10 cellular contexts compared by ENCODE assay signal in genomic region chr19:40831502-40832430, GRCh38. TPM values are rescaled to one million over a fixed set of nuclear protein-coding genes. Genes with fewer than 3 reads are reported as not detected.
A peak's percentile ranks its signal among the peaks of the same experiment; 100 is the strongest.
DNase-seq lines count a peak whose midpoint lies in the region; ATAC-seq and TF ChIP-seq lines count a peak whose summit lies in the region.
"Had no signal": no experiment of that assay in that cellular context is flagged by ENCODE, and none has a peak within 500 bp of the region (broad histone marks: within the 10 kb centered on the region; RNA-seq: fewer than 3 reads in every experiment).

No MANE protein-coding gene starts in this region.

- H3K79me2 ChIP-seq in Karpas-422 (ENCODE audit: low read length), result no peaks in the 10 kb centered on the region

- no peaks in the 10 kb centered on the region for H3K27me3 Mint-ChIP-seq in progenitor cell of endocrine pancreas

- H3K4me3 ChIP-seq in colonic mucosa, result no peak overlapping the region
- no peak overlapping the region for H3K4me3 ChIP-seq in Karpas-422 (ENCODE audit: low read length)
- H3K4me3 ChIP-seq: cardiac muscle cell had no signal

- peaks cover 5% of the 10 kb centered on the region for H3K4me1 ChIP-seq in colonic mucosa
- no peaks in the 10 kb centered on the region for H3K4me1 ChIP-seq in Karpas-422 (ENCODE audit: low read length)

- DNase-seq in GM03348 (ENCODE audit: low spot score), result peak; percentile 88
- DNase-seq in NCI-H2196 treated with DMSO at 0.1 percent for 48 hours (lab: John Stamatoyannopoulos, UW; ENCODE audit: unreplicated experiment), result peak; percentile 81
- DNase-seq in colonic mucosa, result peak; percentile 67
- DNase-seq in progenitor cell of endocrine pancreas (ENCODE audit: low spot score, unreplicated experiment), result no peak
- DNase-seq in activated naive CD4-positive, alpha-beta T cell (lab: John Stamatoyannopoulos, UW), result no peak
- DNase-seq in Karpas-422, result no peak
- DNase-seq: right cardiac atrium had no signal

- H3K36me3 Mint-ChIP-seq in progenitor cell of endocrine pancreas (ENCODE audit: insufficient read depth), result peaks cover 10% of the 10 kb centered on the region

- no peaks in the 10 kb centered on the region for H3K27me3 ChIP-seq in colonic mucosa
- no peaks in the 10 kb centered on the region for H3K27me3 ChIP-seq in Karpas-422 (ENCODE audit: low read length)
- H3K27me3 ChIP-seq: cardiac muscle cell had no signal

- H3K4me2 ChIP-seq in Karpas-422 (ENCODE audit: low read depth, low read length, poor library complexity, severe bottlenecking), result no peak overlapping the region

- peaks cover 6% of the 10 kb centered on the region for H3K4me1 Mint-ChIP-seq in progenitor cell of endocrine pancreas (ENCODE audit: low read depth)

- no peak overlapping the region for H2AFZ ChIP-seq in Karpas-422 (ENCODE audit: low read length)

- H3K4me3 Mint-ChIP-seq in progenitor cell of endocrine pancreas (ENCODE audit: low read depth), result no peak overlapping the region

- TF ChIP-seq CTCF in colonic mucosa (IDR thresholded peaks at IDR 0.05), result no peak
- no peak for TF ChIP-seq CTCF in progenitor cell of endocrine pancreas (IDR thresholded peaks at IDR 0.05; ENCODE audit: unreplicated experiment)

- no peak overlapping the region for H3K27ac ChIP-seq in colonic mucosa
- H3K27ac ChIP-seq in Karpas-422 (ENCODE audit: low read length), result no peak overlapping the region
- H3K27ac ChIP-seq: cardiac muscle cell had no signal

- no peaks in the 10 kb centered on the region for H3K9me2 ChIP-seq in Karpas-422 (replicated peaks; ENCODE audit: insufficient read depth, low read length)

- ATAC-seq in GM18868 (IDR thresholded peaks at IDR 0.05; ENCODE audit: unreplicated experiment), result no peak
- no peak for ATAC-seq in GM21423 (IDR thresholded peaks at IDR 0.05; ENCODE audit: unreplicated experiment)

- H3K9ac ChIP-seq in colonic mucosa (ENCODE audit: low read depth in 2 of 2, low read length in 2 of 2) (peak overlapping the region in 1 of 2 donors; percentile 26), Karpas-422 (ENCODE audit: low read length) (no peak overlapping the region)

- H3K27ac Mint-ChIP-seq in progenitor cell of endocrine pancreas, result peak overlapping the region; percentile 1

- H3K36me3 ChIP-seq in colonic mucosa (no peaks in the 10 kb centered on the region), Karpas-422 (ENCODE audit: insufficient read depth, low read length) (no peaks in the 10 kb centered on the region)
- H3K36me3 ChIP-seq: cardiac muscle cell had no signal

- intact Hi-C loops in colonic mucosa (cut with DNase I), result no loop called here

- H3K9me3 ChIP-seq in colonic mucosa (no peaks in the 10 kb centered on the region), Karpas-422 (ENCODE audit: low read length) (no peaks in the 10 kb centered on the region)

- H4K20me1 ChIP-seq in Karpas-422 (ENCODE audit: insufficient read depth, low read depth, low read length), result no peaks in the 10 kb centered on the region

- H3K9me3 Mint-ChIP-seq in progenitor cell of endocrine pancreas (ENCODE audit: low read depth), result no peaks in the 10 kb centered on the region

RNA-seq across cellular contexts. Expression of gene CYP2A6, which starts 18.5 kb away (rescaled TPM):
- 1 to 10 TPM in 1 of 2 donors, not detected in 1; 1.4 TPM for total RNA-seq in colonic mucosa
- total RNA-seq in progenitor cell of endocrine pancreas, result not detected in 2 replicates
- total RNA-seq in Karpas-422 (2014; rRNA removed; shearing (Covaris generic); ENCODE audit: low replicate concordance), result not detected in 2 replicates
- total RNA-seq: right cardiac atrium had no signal

RNA-seq across cellular contexts. Expression of gene EGLN2, which starts 32.8 kb away (rescaled TPM):
- total RNA-seq in colonic mucosa (10 to 100 TPM; 67.3 to 87.8 TPM), progenitor cell of endocrine pancreas (107 and 110 TPM in 2 replicates)
- total RNA-seq in Karpas-422 (2014; rRNA removed; shearing (Covaris generic); ENCODE audit: low replicate concordance), result 49.4 and 111 TPM in 2 replicates

RNA-seq across cellular contexts. Expression of gene CYP2A7, which starts 50.3 kb away (rescaled TPM):
- under 1 TPM in 1 of 2 donors, not detected in 1; 0.37 TPM for total RNA-seq in colonic mucosa
- not detected in 2 replicates for total RNA-seq in progenitor cell of endocrine pancreas
- total RNA-seq in Karpas-422 (2014; rRNA removed; shearing (Covaris generic); ENCODE audit: low replicate concordance), result not detected in 2 replicates
- total RNA-seq: cardiac muscle cell, right cardiac atrium had no signal

RNA-seq across cellular contexts. Expression of gene RAB4B, which starts 53.7 kb away (rescaled TPM):
- total RNA-seq in colonic mucosa, result 10 to 100 TPM; 42.3 to 53.4 TPM
- total RNA-seq in progenitor cell of endocrine pancreas, result 20.7 and 21.5 TPM in 2 replicates
- 12.5 and 32.9 TPM in 2 replicates for total RNA-seq in Karpas-422 (2014; rRNA removed; shearing (Covaris generic); ENCODE audit: low replicate concordance)

RNA-seq across cellular contexts. Expression of gene MIA, which starts 56.4 kb away (rescaled TPM):
- total RNA-seq in colonic mucosa (1 to 10 TPM; 1.0 to 3.6 TPM), progenitor cell of endocrine pancreas (4.6 and 8.5 TPM in 2 replicates)
- 0.40 TPM in 1 of 2 replicates, not detected in the other for total RNA-seq in Karpas-422 (2014; rRNA removed; shearing (Covaris generic); ENCODE audit: low replicate concordance)
- total RNA-seq: cardiac muscle cell had no signal

Comparison
In these comparisons a context has a peak if more than half of its experiments do, and no peak if none do; other contexts are left out.
1. DNase-seq: peak in GM03348 (single experiment), NCI-H2196 treated with DMSO at 0.1 percent for 48 hours (single experiment) and colonic mucosa (single experiment); none in progenitor cell of endocrine pancreas (single experiment), activated naive CD4-positive, alpha-beta T cell (0 of 4) and Karpas-422 (single experiment).